9 cellular contexts compared by ENCODE assay signal in genomic region chr11:118909619-118910308, GRCh38. TPM values are rescaled to one million over a fixed set of nuclear protein-coding genes. Genes with fewer than 3 reads are reported as not detected.
A peak's percentile ranks its signal among the peaks of the same experiment; 100 is the strongest.
DNase-seq lines count a peak whose midpoint lies in the region; ATAC-seq and TF ChIP-seq lines count a peak whose summit lies in the region.
"Had no signal": no experiment of that assay in that cellular context is flagged by ENCODE, and none has a peak within 500 bp of the region (broad histone marks: within the 10 kb centered on the region; RNA-seq: fewer than 3 reads in every experiment).

No MANE protein-coding gene starts in this region.

- no peak overlapping the region for H2AFZ ChIP-seq in DND-41 (ENCODE audit: low read depth, low read length)

- H3K79me2 ChIP-seq in DND-41 (ENCODE audit: insufficient read depth, low read length): peaks cover 25% of the 10 kb centered on the region

- TF ChIP-seq CTCF in DND-41 (IDR thresholded peaks at IDR 0.05; ENCODE audit: borderline replicate concordance, extremely low read depth, low read length, poor library complexity, severe bottlenecking): no peak
- TF ChIP-seq CTCF in heart right ventricle (IDR thresholded peaks at IDR 0.05): no peak

- no peaks in the 10 kb centered on the region for H3K27me3 Mint-ChIP-seq in activated naive CD8-positive, alpha-beta T cell

- H3K4me1 Mint-ChIP-seq in activated naive CD8-positive, alpha-beta T cell (ENCODE audit: low read depth): peaks cover 65% of the 10 kb centered on the region

- in situ Hi-C loops in ACHN (cut with HindIII; ENCODE audit: low pct_ligation_motif_present, low pct_unique_long_range_greater_than_20kb, low sequenced_read_pairs): no loop called here

- H3K36me3 ChIP-seq in DND-41 (ENCODE audit: insufficient read depth, low read length) (peaks cover 29% of the 10 kb centered on the region), heart right ventricle (peaks cover 0 to 37% (median 4%) of the 10 kb centered on the region in 9 donors)

- H3K4me1 ChIP-seq in DND-41 (ENCODE audit: insufficient read depth, low read length): peaks cover 43% of the 10 kb centered on the region
- H3K4me1 ChIP-seq in heart right ventricle: peaks cover 58 to 91% (median 81%) of the 10 kb centered on the region in 9 donors

- DNase-seq in DND-41: no peak
- no peak for DNase-seq in heart right ventricle
- peak; percentile 66 for DNase-seq in sciatic nerve (ENCODE audit: low spot score)
- DNase-seq in hepatic stellate cell (ENCODE audit: low spot score): no peak
- no peak for DNase-seq in ACHN

- intact Hi-C loops in heart right ventricle (cut with DNase I): loop anchor here in 5 of 10 donors (1.0 to 10.0 kb wide), 7 partner anchors 15 to 117 kb away; partner anchors contain the start of genes UPK2 (in 3 of the 5), BCL9L (in 2 of the 5) and DDX6 (in 1 of the 5)
- intact Hi-C loops in sciatic nerve (cut with DNase I): loop anchor here (10.0 kb wide), 1 partner anchor 205 kb away; no protein-coding TSS in a partner anchor

- 30 to 35% methylated on average over 19 to 21 of the region's 21 CpGs for WGBS in heart right ventricle, 2 donors

- H4K20me1 ChIP-seq in DND-41 (ENCODE audit: insufficient read depth, low read length): no peaks in the 10 kb centered on the region

- no peaks in the 10 kb centered on the region for H3K36me3 Mint-ChIP-seq in activated naive CD8-positive, alpha-beta T cell

- H3K27ac ChIP-seq in DND-41 (ENCODE audit: low read length): no peak overlapping the region; the same call in 1 of the 2 replicates
- H3K27ac ChIP-seq in heart right ventricle: peak overlapping the region; percentile 83 to 98 (median 94)

- no peaks in the 10 kb centered on the region for H3K9me3 Mint-ChIP-seq in activated naive CD8-positive, alpha-beta T cell (ENCODE audit: low read depth)

- no peak overlapping the region for H3K4me2 ChIP-seq in DND-41 (ENCODE audit: insufficient read depth, low read length)

- no peak for ATAC-seq in DND-41 (ENCODE audit: insufficient read depth, low read depth)
- peak in 7 of 8 donors; percentile 0 to 8 (median 2) for ATAC-seq in heart right ventricle
- peak; percentile 0 for ATAC-seq in sciatic nerve
- ATAC-seq in HG03469 (IDR thresholded peaks at IDR 0.05; ENCODE audit: unreplicated experiment): no peak
- no peak for ATAC-seq in GM19328 (IDR thresholded peaks at IDR 0.05; ENCODE audit: unreplicated experiment)

- H3K27ac Mint-ChIP-seq in activated naive CD8-positive, alpha-beta T cell: peak overlapping the region; percentile 77

- H3K9me3 ChIP-seq in DND-41 (ENCODE audit: insufficient read depth, low read length, severe bottlenecking) (no peaks in the 10 kb centered on the region), heart right ventricle (no peaks in the 10 kb centered on the region)

- H3K9ac ChIP-seq in DND-41 (ENCODE audit: low read depth, low read length): 0 out of 2 replicates have a peak overlapping the region, but pooled peaks have one; percentile 9

- peak overlapping the region; percentile 69 for H3K4me3 Mint-ChIP-seq in activated naive CD8-positive, alpha-beta T cell

- H3K4me3 ChIP-seq in DND-41 (ENCODE audit: low read depth in 1 of 2, low read length in 2 of 2) (no peak overlapping the region), heart right ventricle (peak overlapping the region; percentile 4 to 55 (median 43))

- H3K27me3 ChIP-seq in DND-41 (ENCODE audit: insufficient read depth, low read length, poor library complexity): no peaks in the 10 kb centered on the region
- no peaks in the 10 kb centered on the region for H3K27me3 ChIP-seq in heart right ventricle

RNA-seq across cellular contexts. Expression of gene BCL9L, which starts 16.0 kb away (rescaled TPM):
- total RNA-seq in heart right ventricle: 10 to 100 TPM; 29.4 to 57.7 (median 40.8) TPM
- polyA plus RNA-seq in heart right ventricle: 10 to 100 TPM; 24.0 to 24.2 TPM
- 53.6 TPM for total RNA-seq in sciatic nerve

RNA-seq across cellular contexts. Expression of gene CXCR5, which starts 26.1 kb away (rescaled TPM):
- total RNA-seq in heart right ventricle: under 1 TPM in 1 of 10 donors, not detected in 9; 0.16 TPM
- under 1 TPM; 0.22 to 0.58 TPM for polyA plus RNA-seq in heart right ventricle
- total RNA-seq in sciatic nerve: 0.18 TPM
- total RNA-seq: M059J had no signal

RNA-seq across cellular contexts. Expression of gene UPK2, which starts 46.3 kb away (rescaled TPM):
- total RNA-seq in heart right ventricle (not detected), sciatic nerve (not detected)
- under 1 TPM in 1 of 2 donors, not detected in 1; 0.04 TPM for polyA plus RNA-seq in heart right ventricle
- total RNA-seq: M059J had no signal

Comparison
In these comparisons a context has a peak if more than half of its experiments do, and no peak if none do; other contexts are left out.
1. ATAC-seq: peak in heart right ventricle (7 of 8) and sciatic nerve (single experiment); none in DND-41 (single experiment), HG03469 (single experiment) and GM19328 (single experiment).
2. H3K4me3 ChIP-seq: peak in heart right ventricle (10 of 10); none in DND-41 (0 of 2).